ENCODE assay signal across 8 cellular contexts in the genomic region with DNA sequence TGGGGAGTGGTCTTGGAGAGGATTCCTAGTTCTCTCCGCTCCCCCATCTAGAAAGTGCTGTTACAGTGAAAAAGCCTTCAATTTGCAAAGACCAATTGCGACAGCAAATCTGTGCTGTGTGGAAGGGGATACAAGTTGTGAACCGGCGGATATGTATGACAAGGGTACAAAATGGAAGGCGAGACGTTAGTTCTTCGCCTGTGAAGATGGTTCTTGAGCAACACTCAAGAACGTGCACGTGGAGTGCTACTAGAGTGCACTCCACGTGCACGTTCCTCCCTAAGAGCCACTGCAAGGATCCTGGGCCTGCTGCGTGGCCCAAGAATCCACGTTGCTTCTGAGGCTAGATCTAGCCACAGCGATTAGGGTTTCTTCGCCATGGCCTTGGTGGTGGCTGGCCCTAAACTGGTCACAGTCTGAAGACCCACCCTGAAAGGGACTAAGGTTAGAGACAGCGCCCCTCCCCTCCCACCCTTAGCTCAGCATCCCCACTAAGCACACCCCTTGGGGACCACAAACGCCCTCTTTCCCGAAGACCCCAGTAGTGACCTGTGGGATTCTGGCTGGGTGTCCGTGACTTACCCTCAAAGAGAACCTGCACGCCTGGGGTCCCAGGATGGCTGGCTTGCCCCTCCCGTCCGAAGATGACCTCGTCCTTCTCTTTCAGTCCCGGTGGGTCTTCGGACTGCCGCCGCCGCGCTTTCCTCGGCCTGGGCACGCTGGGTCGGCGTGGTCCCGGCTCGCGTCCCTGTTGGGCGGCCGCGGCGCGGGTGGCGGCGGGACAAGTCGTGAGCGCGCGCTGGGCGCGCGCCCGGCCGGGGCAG. TPM values are rescaled to one million over a fixed set of nuclear protein-coding genes. Genes with fewer than 3 reads are reported as not detected.
DNase-seq lines count a peak whose midpoint lies in the region; ATAC-seq lines count a peak whose summit lies in the region.

No MANE protein-coding gene starts in this region.

- no peaks in the 10 kb centered on the region for H3K9me3 Mint-ChIP-seq in activated CD8-positive, alpha-beta memory T cell treated with anti-CD3 and anti-CD28 coated beads, Interleukin-2, amount 10 ng/mL, durations not matched to agents 7 days and 5 days (ENCODE audit: low read depth)
- H3K9me3 Mint-ChIP-seq in immature natural killer cell, result no peaks in the 10 kb centered on the region

- H3K36me3 Mint-ChIP-seq in activated CD8-positive, alpha-beta memory T cell treated with anti-CD3 and anti-CD28 coated beads, Interleukin-2, amount 10 ng/mL, durations not matched to agents 7 days and 5 days, result peaks cover 43% of the 10 kb centered on the region
- H3K36me3 Mint-ChIP-seq in immature natural killer cell, result no peaks in the 10 kb centered on the region

- H3K27ac Mint-ChIP-seq in activated CD8-positive, alpha-beta memory T cell treated with anti-CD3 and anti-CD28 coated beads, Interleukin-2, amount 10 ng/mL, durations not matched to agents 7 days and 5 days, result peak overlapping the region; percentile 89
- peak overlapping the region in 4 of 6 donors; percentile 12 to 89 (median 72) for H3K27ac Mint-ChIP-seq in immature natural killer cell

- CTCF ChIA-PET in activated CD8-positive, alpha-beta memory T cell treated with anti-CD3 and anti-CD28 coated beads, Interleukin-2, amount 10 ng/mL, durations not matched to agents 7 days and 5 days (lab: Charles Lee), result interaction anchor here (1.0 to 4.2 kb wide), 5 partner anchors 64 to 122 kb away, joined by 3 to 21 read pairs (median 14); no protein-coding TSS in a partner anchor

- peaks cover 47% of the 10 kb centered on the region for H3K4me1 Mint-ChIP-seq in activated CD8-positive, alpha-beta memory T cell treated with anti-CD3 and anti-CD28 coated beads, Interleukin-2, amount 10 ng/mL, durations not matched to agents 7 days and 5 days
- peaks cover 22% of the 10 kb centered on the region in 2 donors for H3K4me1 Mint-ChIP-seq in immature natural killer cell

- no peaks in the 10 kb centered on the region for H3K27me3 Mint-ChIP-seq in activated CD8-positive, alpha-beta memory T cell treated with anti-CD3 and anti-CD28 coated beads, Interleukin-2, amount 10 ng/mL, durations not matched to agents 7 days and 5 days
- H3K27me3 Mint-ChIP-seq in immature natural killer cell (ENCODE audit: low read depth in 3 of 3), result peaks cover 6 to 12% (median 7%) of the 10 kb centered on the region in 3 donors

- peak overlapping the region; percentile 85 for H3K4me3 Mint-ChIP-seq in activated CD8-positive, alpha-beta memory T cell treated with anti-CD3 and anti-CD28 coated beads, Interleukin-2, amount 10 ng/mL, durations not matched to agents 7 days and 5 days
- peak overlapping the region; percentile 67 to 95 (median 84) for H3K4me3 Mint-ChIP-seq in immature natural killer cell

- peak; percentile 1 for ATAC-seq in activated CD8-positive, alpha-beta memory T cell treated with anti-CD3 and anti-CD28 coated beads, Interleukin-2, amount 10 ng/mL, durations not matched to agents 7 days and 5 days

- DNase-seq in activated effector memory CD4-positive, alpha-beta T cell treated with Interleukin-2 at 50 U/mL for 16 hours, result peak; percentile 5
- no peak for DNase-seq in activated effector memory CD4-positive, alpha-beta T cell treated with anti-CD3 and anti-CD28 coated beads, Interleukin-2, amount 50 U/mL, for 16 hours
- DNase-seq in activated CD8-positive, alpha-beta memory T cell treated with anti-CD3 and anti-CD28 coated beads, Interleukin-2, amount 10 ng/mL, durations not matched to agents 7 days and 5 days, result peak; percentile 44
- DNase-seq in immature natural killer cell (no peak), cerebellum (ENCODE audit: low spot score) (no peak), NCI-H345 (lab: John Stamatoyannopoulos, UW) (no peak), NCI-H2081 (lab: John Stamatoyannopoulos, UW) (no peak)
- DNase-seq in stimulated activated CD8-positive, alpha-beta memory T cell treated with anti-CD3 and anti-CD28 coated beads, Interleukin-4, amount 100 ng/mL, for 48 hours, result peak; percentile 44

RNA-seq across cellular contexts. Expression of gene PDE3B, which starts 0.5 kb away (rescaled TPM):
- total RNA-seq in activated CD8-positive, alpha-beta memory T cell treated with anti-CD3 and anti-CD28 coated beads, Interleukin-2, amount 10 ng/mL, durations not matched to agents 7 days and 5 days, result 10 to 100 TPM; 81.3 to 92.2 TPM
- polyA plus RNA-seq in immature natural killer cell, result 1 to 10 TPM; 2.4 to 4.7 (median 2.6) TPM
- total RNA-seq in cerebellum, result 29.4 TPM

Comparison
In these comparisons a context has a peak if more than half of its experiments do, and no peak if none do; other contexts are left out.
1. DNase-seq: peak in activated effector memory CD4-positive, alpha-beta T cell treated with Interleukin-2 at 50 U/mL for 16 hours (single experiment), activated CD8-positive, alpha-beta memory T cell treated with anti-CD3 and anti-CD28 coated beads, Interleukin-2, amount 10 ng/mL, durations not matched to agents 7 days and 5 days (single experiment) and stimulated activated CD8-positive, alpha-beta memory T cell treated with anti-CD3 and anti-CD28 coated beads, Interleukin-4, amount 100 ng/mL, for 48 hours (single experiment); none in activated effector memory CD4-positive, alpha-beta T cell treated with anti-CD3 and anti-CD28 coated beads, Interleukin-2, amount 50 U/mL, for 16 hours (single experiment), immature natural killer cell (0 of 3), cerebellum (single experiment), NCI-H345 (single experiment) and NCI-H2081 (0 of 2).